Comparison of ENCODE assay signal across 7 cellular contexts in the genomic region with DNA sequence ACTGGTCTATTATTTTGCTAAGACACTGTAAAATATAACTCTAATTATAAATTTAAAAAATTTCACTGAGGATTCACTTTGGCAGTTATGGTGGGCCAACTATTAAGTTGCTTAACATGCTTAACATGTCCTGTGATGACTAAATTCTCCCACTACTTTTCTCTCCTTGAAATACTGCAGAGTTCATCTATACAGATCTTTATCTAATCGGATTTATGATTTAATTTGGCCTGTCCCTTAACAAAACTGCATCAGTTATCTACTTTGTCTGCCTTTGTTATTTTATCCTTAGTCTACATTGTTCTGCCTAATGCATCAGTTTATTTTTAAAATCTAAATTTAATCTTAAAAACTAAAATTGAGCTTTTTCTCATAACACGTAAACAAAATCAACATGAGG. TPM values are rescaled to one million over a fixed set of nuclear protein-coding genes. Genes with fewer than 3 reads are reported as not detected.
"Had no signal": no experiment of that assay in that cellular context is flagged by ENCODE, and none has a peak within 500 bp of the region (broad histone marks: within the 10 kb centered on the region; RNA-seq: fewer than 3 reads in every experiment).

No MANE protein-coding gene starts in this region.

- H3K27ac Mint-ChIP-seq: GM23338, H9 had no signal

- H3K4me3 Mint-ChIP-seq: GM23338, H9 had no signal

- ATAC-seq: GM23338, K562 had no signal

- H3K4me1 Mint-ChIP-seq: GM23338, H9 had no signal

- H3K9me3 Mint-ChIP-seq: GM23338, H9 had no signal

- DNase-seq: H9, HCEC 1CT, IMR-90 had no signal

RNA-seq across cellular contexts. Expression of gene CD96, which starts 26.4 kb away (rescaled TPM):
- total RNA-seq: GM23338, H1, H9, HT-29 had no signal
- polyA plus RNA-seq: H1 had no signal

RNA-seq across cellular contexts. Expression of gene ZBED2, which starts 26.8 kb away (rescaled TPM):
- total RNA-seq: GM23338, H1, H9, HT-29 had no signal
- polyA plus RNA-seq: GM23338, H1, K562 had no signal
